In the genomic region with DNA sequence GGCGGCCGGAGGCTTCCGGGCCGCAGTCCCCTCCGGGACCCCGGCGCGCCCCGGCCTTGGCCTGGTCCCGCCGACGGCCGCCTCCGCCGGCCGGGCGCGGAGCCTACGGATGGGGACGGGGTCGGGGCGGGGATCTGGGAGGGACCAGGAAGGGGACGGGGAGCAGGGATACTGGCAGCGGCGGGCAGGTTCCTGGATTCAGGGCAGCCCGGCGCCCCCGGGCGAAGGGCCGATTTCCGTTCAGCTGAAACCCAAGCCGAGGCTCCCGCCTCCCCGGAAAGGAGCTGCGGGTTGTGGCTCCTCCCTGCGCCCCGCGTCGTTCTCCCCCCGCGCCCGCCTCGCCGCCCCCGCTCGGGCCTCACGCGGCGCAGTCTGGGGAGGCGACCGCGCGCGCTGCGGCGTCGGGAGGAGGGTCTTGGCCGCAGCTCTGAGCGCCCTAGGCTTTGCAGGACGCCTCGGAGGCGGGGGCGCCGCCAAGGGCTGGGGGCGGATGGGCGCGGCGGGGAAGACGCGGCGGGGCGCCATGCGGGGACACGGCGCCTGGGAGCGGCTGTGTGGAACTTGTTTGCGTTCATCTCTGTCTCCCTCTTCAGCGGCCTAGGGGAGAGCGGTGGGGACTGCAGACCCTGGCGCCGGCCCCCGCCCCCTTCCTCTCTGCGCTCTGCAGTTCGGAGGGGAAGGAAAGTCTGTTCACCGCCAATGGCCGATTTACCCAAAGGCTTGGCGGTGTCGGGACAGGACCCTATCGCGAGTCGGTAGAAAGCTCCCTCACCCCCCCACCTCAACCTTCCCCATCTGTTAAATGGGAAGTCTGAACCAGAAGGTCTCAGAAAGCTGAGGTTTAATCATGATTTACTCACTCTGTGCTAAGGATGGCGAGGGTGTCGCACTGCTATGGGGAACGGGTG, we compare ENCODE assay signal across 8 cellular contexts. TPM values are rescaled to one million over a fixed set of nuclear protein-coding genes. Genes with fewer than 3 reads are reported as not detected.
DNase-seq lines count a peak whose midpoint lies in the region; ATAC-seq, FAIRE-seq and TF ChIP-seq lines count a peak whose summit lies in the region.

No MANE protein-coding gene starts in this region.

- peak overlapping the region; percentile 60 for H3K4me3 Mint-ChIP-seq in stimulated activated naive CD8-positive, alpha-beta T cell treated with anti-CD3 and anti-CD28 coated beads, Interleukin-15, Interleukin-2, amounts not matched to agents 100 ng/mL and 50 ng/mL, for 24 hours

- intact Hi-C loops in body of pancreas (cut with DNase I) (no loop called here), kidney (cut with DNase I) (no loop called here)

- WGBS in body of pancreas, 2 donors, result 8 to 13% methylated on average over 15 to 47 of the region's 94 CpGs

- H3K4me1 Mint-ChIP-seq in stimulated activated naive CD8-positive, alpha-beta T cell treated with anti-CD3 and anti-CD28 coated beads, Interleukin-15, Interleukin-2, amounts not matched to agents 100 ng/mL and 50 ng/mL, for 24 hours (ENCODE audit: low read depth), result no peaks in the 10 kb centered on the region

- H3K4me3 ChIP-seq in body of pancreas (peak overlapping the region in 1 of 2 donors; percentile 43), kidney (ENCODE audit: low read length in 2 of 2) (peak overlapping the region in 1 of 2 donors; percentile 55)

- peaks cover 4% of the 10 kb centered on the region for H3K36me3 Mint-ChIP-seq in stimulated activated naive CD8-positive, alpha-beta T cell treated with anti-CD3 and anti-CD28 coated beads, Interleukin-15, Interleukin-2, amounts not matched to agents 100 ng/mL and 50 ng/mL, for 24 hours (ENCODE audit: low read depth)

- ATAC-seq in body of pancreas (peak; percentile 77), GM21576 (IDR thresholded peaks at IDR 0.05; ENCODE audit: unreplicated experiment) (no peak)

- DNase-seq in NCI-H2081 (lab: John Stamatoyannopoulos, UW) (peak; percentile 80 to 87), NCI-H2081 treated with DMSO at 0.1 percent for 48 hours (lab: John Stamatoyannopoulos, UW) (no peak), NCI-H748 treated with DMSO at 0.1 percent for 48 hours (lab: John Stamatoyannopoulos, UW) (peak; percentile 31), body of pancreas (peak; percentile 41 to 62 (median 51)), kidney (peak; percentile 83), dermis blood vessel endothelial cell (no peak)

- H3K36me3 ChIP-seq in body of pancreas (replicated peaks in 1 of 2; ENCODE audit: insufficient read depth in 1 of 2, low read depth in 2 of 2) (no peaks in the 10 kb centered on the region), kidney (ENCODE audit: control insufficient read depth in 1 of 2, insufficient read depth in 2 of 2, low read length in 2 of 2) (no peaks in the 10 kb centered on the region)

- TF ChIP-seq CTCF in body of pancreas (IDR thresholded peaks at IDR 0.05) (no peak), kidney (IDR thresholded peaks at IDR 0.05; ENCODE audit: borderline replicate concordance, extremely low read depth, insufficient read depth) (no peak)

- peaks cover 5% of the 10 kb centered on the region for H3K4me1 ChIP-seq in body of pancreas
- H3K4me1 ChIP-seq in kidney (ENCODE audit: control insufficient read depth in 1 of 2, insufficient read depth in 1 of 2, low read depth in 1 of 2, low read length in 2 of 2), result no peaks in the 10 kb centered on the region

- H3K27me3 Mint-ChIP-seq in stimulated activated naive CD8-positive, alpha-beta T cell treated with anti-CD3 and anti-CD28 coated beads, Interleukin-15, Interleukin-2, amounts not matched to agents 100 ng/mL and 50 ng/mL, for 24 hours, result peaks cover 66% of the 10 kb centered on the region

- FAIRE-seq in kidney (lab: Jason Lieb, UNC), result no peak

- no peak overlapping the region for H3K27ac Mint-ChIP-seq in stimulated activated naive CD8-positive, alpha-beta T cell treated with anti-CD3 and anti-CD28 coated beads, Interleukin-15, Interleukin-2, amounts not matched to agents 100 ng/mL and 50 ng/mL, for 24 hours

- H3K27ac ChIP-seq in body of pancreas, result peak overlapping the region in 2 of 4 donors; percentile 26 to 53
- H3K27ac ChIP-seq in kidney (ENCODE audit: low read depth in 2 of 2, low read length in 2 of 2), result no peak overlapping the region

- TF ChIP-seq POLR2A in body of pancreas (IDR thresholded peaks at IDR 0.05), result peak in 2 of 3 donors; percentile 10 to 19

- peaks cover 11% of the 10 kb centered on the region for H3K9me3 Mint-ChIP-seq in stimulated activated naive CD8-positive, alpha-beta T cell treated with anti-CD3 and anti-CD28 coated beads, Interleukin-15, Interleukin-2, amounts not matched to agents 100 ng/mL and 50 ng/mL, for 24 hours

- H3K27me3 ChIP-seq in body of pancreas, result no peaks in the 10 kb centered on the region

- no peak overlapping the region for H3K9ac ChIP-seq in kidney (ENCODE audit: low read length in 2 of 2)

- H3K9me3 ChIP-seq in body of pancreas (no peaks in the 10 kb centered on the region), kidney (ENCODE audit: control insufficient read depth in 1 of 2, low read length in 2 of 2) (no peaks in the 10 kb centered on the region)

RNA-seq across cellular contexts. Expression of gene TMEM181, which starts 22.7 kb away (rescaled TPM):
- total RNA-seq in body of pancreas, result 10 to 100 TPM; 19.8 to 34.2 TPM
- total RNA-seq in kidney, result 19.9 TPM
- 6.9 TPM for polyA plus RNA-seq in kidney (ENCODE audit: insufficient read depth, low read depth, low replicate concordance)
- total RNA-seq in dermis blood vessel endothelial cell, result 43.9 and 57.9 TPM in 2 replicates

Comparison
In these comparisons a context has a peak if more than half of its experiments do, and no peak if none do; other contexts are left out.
1. DNase-seq: peak in NCI-H2081 (2 of 2), NCI-H748 treated with DMSO at 0.1 percent for 48 hours (single experiment), body of pancreas (4 of 4) and kidney (single experiment); none in NCI-H2081 treated with DMSO at 0.1 percent for 48 hours (single experiment) and dermis blood vessel endothelial cell (single experiment).